In the genomic region with DNA sequence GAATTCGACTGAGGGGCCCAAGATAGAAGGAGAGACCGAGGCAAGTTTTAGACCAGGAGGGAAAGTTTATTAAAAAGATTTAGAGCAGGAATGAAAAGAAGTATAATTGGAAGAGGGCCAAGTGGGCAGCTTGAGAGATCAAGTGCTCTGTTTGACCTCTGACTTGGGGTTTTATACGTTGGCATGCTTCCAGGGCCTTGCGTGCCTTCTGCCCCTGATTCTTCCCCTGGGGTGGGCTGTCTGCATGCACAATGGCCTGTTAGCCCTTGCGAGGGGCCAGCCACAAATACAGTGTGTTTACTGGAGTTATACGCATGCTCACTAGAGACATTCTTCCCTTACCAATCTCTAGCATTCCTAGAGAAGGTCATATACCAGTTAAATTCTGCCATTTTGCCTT, we compare ENCODE assay signal across 19 cellular contexts.
A peak's percentile ranks its signal among the peaks of the same experiment; 100 is the strongest.
DNase-seq lines count a peak whose midpoint lies in the region; ATAC-seq, FAIRE-seq and TF ChIP-seq lines count a peak whose summit lies in the region.
"Had no signal": no experiment of that assay in that cellular context is flagged by ENCODE, and none has a peak within 500 bp of the region (broad histone marks: within the 10 kb centered on the region; RNA-seq: fewer than 3 reads in every experiment).

No MANE protein-coding gene starts in this region.

- H3K27ac ChIP-seq in H1 (ENCODE audit: low read depth, low read length) (no peak overlapping the region), pancreas (no peak overlapping the region)
- H3K27ac ChIP-seq: 22Rv1, GM23248 had no signal

- H3K23ac ChIP-seq in H1 (ENCODE audit: insufficient read length): no peak overlapping the region

- TF ChIP-seq EP300 in H1 (IDR thresholded peaks at IDR 0.05; ENCODE audit: borderline replicate concordance in 1 of 2, low read depth in 2 of 2, low read length in 2 of 2): no peak

- no peak overlapping the region for H3K9ac ChIP-seq in H1 (replicated peaks in 1 of 4; ENCODE audit: extremely low read depth in 1 of 4, low read depth in 3 of 4, low read length in 3 of 4)
- H3K9ac ChIP-seq: GM23248 had no signal

- no peaks in the 10 kb centered on the region for H3K23me2 ChIP-seq in H1 (ENCODE audit: low read depth, low read length)

- no peak overlapping the region for H2BK15ac ChIP-seq in H1 (ENCODE audit: low read length)

- no peak overlapping the region for H3K4me2 ChIP-seq in H1 (ENCODE audit: insufficient read depth in 1 of 2, low read depth in 2 of 2, low read length in 2 of 2)

- no peak overlapping the region for H2AFZ ChIP-seq in H1 (ENCODE audit: low read length)
- H2AFZ ChIP-seq: GM23248 had no signal

- no peaks in the 10 kb centered on the region for H3K9me3 Mint-ChIP-seq in osteocyte (ENCODE audit: unreplicated experiment)
- no peaks in the 10 kb centered on the region for H3K9me3 Mint-ChIP-seq in activated T-helper 1 cell treated with anti-CD3 and anti-CD28 coated beads, Interleukin-12 subunit alpha, Interleukin-12 subunit beta, Interleukin-2, Interleukin-4 antibody, amounts not matched to agents 30 ng/mL and 10 ng/mL and 1 ng/mL, durations not matched to agents 14 hours and 24 hours and 36 hours
- H3K9me3 Mint-ChIP-seq: CD8-positive, alpha-beta T cell had no signal

- no peaks in the 10 kb centered on the region for H3K79me2 ChIP-seq in H1 (ENCODE audit: control insufficient read depth in 1 of 2, insufficient read depth in 2 of 2, low read length in 2 of 2)

- no peak overlapping the region for H2AK5ac ChIP-seq in H1 (ENCODE audit: low read depth, low read length)

- POLR2A ChIA-PET in H1 (lab: Charles Lee; ENCODE audit: partially characterized antibody): interaction anchor here (0.6 kb wide), 1 partner anchor 1298 kb away, joined by 3 read pairs; no protein-coding TSS in a partner anchor

- H3K27me3 ChIP-seq in H1 (replicated peaks in 1 of 4; ENCODE audit: control insufficient read depth in 3 of 4, extremely low read depth in 1 of 4, insufficient read depth in 3 of 4, low read length in 3 of 4): no peaks in the 10 kb centered on the region
- H3K27me3 ChIP-seq in pancreas: no peaks in the 10 kb centered on the region

- peak overlapping the region; percentile 92; the same call in 1 of the 2 replicates for H2BK12ac ChIP-seq in H1 (ENCODE audit: low read depth, low read length)

- peaks cover 39% of the 10 kb centered on the region for H3K27me3 Mint-ChIP-seq in osteocyte (ENCODE audit: unreplicated experiment)
- H3K27me3 Mint-ChIP-seq in activated T-helper 1 cell treated with anti-CD3 and anti-CD28 coated beads, Interleukin-12 subunit alpha, Interleukin-12 subunit beta, Interleukin-2, Interleukin-4 antibody, amounts not matched to agents 30 ng/mL and 10 ng/mL and 1 ng/mL, durations not matched to agents 14 hours and 24 hours and 36 hours (ENCODE audit: insufficient read depth): peaks cover 5% of the 10 kb centered on the region

- ATAC-seq in GM18873 (IDR thresholded peaks at IDR 0.05; ENCODE audit: low FRiP score, unreplicated experiment) (no peak), pancreas (no peak)
- ATAC-seq: CD8-positive, alpha-beta T cell; GM12878; HepG2 had no signal

- H3K36me3 ChIP-seq in H1 (ENCODE audit: control insufficient read depth in 2 of 4, insufficient read depth in 4 of 4, low read length in 3 of 4): no peaks in the 10 kb centered on the region; a peak in 1 of 8 replicates
- H3K36me3 ChIP-seq in pancreas: no peaks in the 10 kb centered on the region

- CTCF ChIA-PET in H1 (lab: Charles Lee; ENCODE audit: partially characterized antibody): interaction anchor here (1.8 kb wide), 1 partner anchor 279 kb away, joined by 4 read pairs; no protein-coding TSS in a partner anchor

- H3K14ac ChIP-seq in H1 (ENCODE audit: insufficient read length): no peak overlapping the region

- TF ChIP-seq CTCF in H1 (IDR thresholded peaks at IDR 0.05; ENCODE audit: control extremely low read depth in 1 of 3, insufficient read depth in 1 of 3, low read depth in 1 of 3, low read length in 3 of 3) (no peak), osteocyte (IDR thresholded peaks at IDR 0.05) (no peak), pancreas (IDR thresholded peaks at IDR 0.05) (no peak)

- peak overlapping the region; percentile 82; the same call in 1 of the 2 replicates for H2BK5ac ChIP-seq in H1 (ENCODE audit: low read depth, low read length)

- H3K4me1 Mint-ChIP-seq in osteocyte (ENCODE audit: unreplicated experiment): no peaks in the 10 kb centered on the region
- H3K4me1 Mint-ChIP-seq in activated T-helper 1 cell treated with anti-CD3 and anti-CD28 coated beads, Interleukin-12 subunit alpha, Interleukin-12 subunit beta, Interleukin-2, Interleukin-4 antibody, amounts not matched to agents 30 ng/mL and 10 ng/mL and 1 ng/mL, durations not matched to agents 14 hours and 24 hours and 36 hours (ENCODE audit: low read depth): no peaks in the 10 kb centered on the region
- H3K4me1 Mint-ChIP-seq: CD14-positive monocyte had no signal

- peak; percentile 14 for DNase-seq in DMS 273 (lab: John Stamatoyannopoulos, UW; ENCODE audit: unreplicated experiment)
- no peak for DNase-seq in DMS 273 treated with DMSO at 0.1 percent for 48 hours (lab: John Stamatoyannopoulos, UW)
- no peak for DNase-seq in H1 (ENCODE audit: low read depth in 1 of 2, low spot score in 2 of 2)
- DNase-seq in osteocyte (ENCODE audit: extremely low spot score, unreplicated experiment): peak; percentile 70
- no peak for DNase-seq in pancreas
- DNase-seq in activated T-helper 1 cell treated with anti-CD3 and anti-CD28 coated beads, Interleukin-12 subunit alpha, Interleukin-12 subunit beta, Interleukin-2, Interleukin-4 antibody, amounts not matched to agents 30 ng/mL and 10 ng/mL and 1 ng/mL, durations not matched to agents 14 hours and 24 hours and 36 hours (ENCODE audit: low spot score): no peak
- DNase-seq in H54 (ENCODE audit: insufficient read length, low spot score): no peak
- DNase-seq: Caco-2; CD8-positive, alpha-beta T cell; DMS79; GM23248; H9 had no signal

- 82% methylated on average over 6 of the region's 6 CpGs; no CpG with 5 or more reads in 1 of the 2 experiments for WGBS in H1 (ENCODE audit: extremely low coverage in 1 of 2, insufficient coverage in 1 of 2, insufficient read length in 1 of 2, insufficient replicate concordance in 2 of 2, low coverage in 1 of 2, low lambda C conversion rate in 2 of 2, missing lambda C conversion rate in 1 of 2), 2 experiments
- WGBS in pancreas, 2 donors: 64 to 77% methylated on average over 6 of the region's 6 CpGs

- FAIRE-seq in H1 (lab: Jason Lieb, UNC) (no peak), pancreas (lab: Jason Lieb, UNC) (no peak), H54 (lab: Jason Lieb, UNC) (no peak)
- FAIRE-seq: GM12878, GM18507, HepG2, HTR-8/SVneo had no signal

- no peak overlapping the region for H3K56ac ChIP-seq in H1 (replicated peaks; ENCODE audit: insufficient read length, low read depth, low read length)

- no peaks in the 10 kb centered on the region for H3K79me1 ChIP-seq in H1 (ENCODE audit: low read depth, low read length)

- H3K27ac Mint-ChIP-seq in osteocyte (ENCODE audit: unreplicated experiment): no peak overlapping the region
- no peak overlapping the region for H3K27ac Mint-ChIP-seq in activated T-helper 1 cell treated with anti-CD3 and anti-CD28 coated beads, Interleukin-12 subunit alpha, Interleukin-12 subunit beta, Interleukin-2, Interleukin-4 antibody, amounts not matched to agents 30 ng/mL and 10 ng/mL and 1 ng/mL, durations not matched to agents 14 hours and 24 hours and 36 hours
- H3K27ac Mint-ChIP-seq: CD14-positive monocyte; CD8-positive, alpha-beta T cell had no signal

- no peaks in the 10 kb centered on the region for H3K36me3 Mint-ChIP-seq in osteocyte (ENCODE audit: unreplicated experiment)
- H3K36me3 Mint-ChIP-seq in activated T-helper 1 cell treated with anti-CD3 and anti-CD28 coated beads, Interleukin-12 subunit alpha, Interleukin-12 subunit beta, Interleukin-2, Interleukin-4 antibody, amounts not matched to agents 30 ng/mL and 10 ng/mL and 1 ng/mL, durations not matched to agents 14 hours and 24 hours and 36 hours (ENCODE audit: low read depth): no peaks in the 10 kb centered on the region
- H3K36me3 Mint-ChIP-seq: CD14-positive monocyte; CD8-positive, alpha-beta T cell had no signal

- no peaks in the 10 kb centered on the region for H4K20me1 ChIP-seq in H1 (replicated peaks in 1 of 2; ENCODE audit: control insufficient read depth in 1 of 2, insufficient read depth in 2 of 2, low read length in 2 of 2)

- peak overlapping the region; percentile 75; the same call in 1 of the 2 replicates for H3K18ac ChIP-seq in H1 (ENCODE audit: extremely low read depth, low read length)

- TF ChIP-seq POLR2A in H1 (IDR thresholded peaks at IDR 0.05; ENCODE audit: control extremely low read depth in 1 of 2, low read depth in 2 of 2, low read length in 2 of 2) (no peak), H54 (IDR thresholded peaks at IDR 0.05; ENCODE audit: low read depth, low read length) (no peak)

- H3K4me3 ChIP-seq in H1 (ENCODE audit: extremely low read depth in 1 of 4, insufficient read depth in 2 of 4, low read depth in 3 of 4, low read length in 4 of 4): no peak overlapping the region
- H3K4me3 ChIP-seq in pancreas: no peak overlapping the region
- H3K4me3 ChIP-seq: GM12878, GM23248 had no signal

- peak overlapping the region; percentile 88 for H2BK120ac ChIP-seq in H1 (replicated peaks; ENCODE audit: low read depth, low read length)

- H3K4me1 ChIP-seq in H1 (replicated peaks in 1 of 4; ENCODE audit: control insufficient read depth in 3 of 4, insufficient read depth in 4 of 4, low read length in 3 of 4) (peaks cover 11 to 24% (median 21%) of the 10 kb centered on the region in 4 experiments; a peak in 6 of 7 replicates), pancreas (no peaks in the 10 kb centered on the region)
- H3K4me1 ChIP-seq: Caco-2 had no signal

- peak overlapping the region; percentile 66; the same call in 1 of the 2 replicates for H2BK20ac ChIP-seq in H1 (ENCODE audit: low read length)

- H4K5ac ChIP-seq in H1 (ENCODE audit: insufficient read length, low read depth, low read length): no peak overlapping the region

- TF ChIP-seq RAD21 in H1 (IDR thresholded peaks at IDR 0.05 in 1 of 2, conservative IDR thresholded peaks at IDR 0.05 in 1 of 2; ENCODE audit: low read depth in 2 of 2, low read length in 2 of 2): no peak

- H3K9me3 ChIP-seq in H1 (ENCODE audit: insufficient read depth in 2 of 2, low read depth in 1 of 2, low read length in 1 of 2): no peaks in the 10 kb centered on the region
- H3K9me3 ChIP-seq in pancreas: no peaks in the 10 kb centered on the region
- H3K9me3 ChIP-seq: Caco-2 had no signal

- peak overlapping the region; percentile 8 for H4K91ac ChIP-seq in H1 (replicated peaks; ENCODE audit: insufficient read length, low read length)

- intact Hi-C loops in pancreas (cut with DNase I): no loop called here
- intact Hi-C loops in activated T-helper 1 cell treated with anti-CD3 and anti-CD28 coated beads, Interleukin-12 subunit alpha, Interleukin-12 subunit beta, Interleukin-2, Interleukin-4 antibody, amounts not matched to agents 30 ng/mL and 10 ng/mL and 1 ng/mL, durations not matched to agents 14 hours and 24 hours and 36 hours (cut with micrococcal nuclease): no loop called here

- H3K4me3 Mint-ChIP-seq in osteocyte (ENCODE audit: unreplicated experiment): no peak overlapping the region
- H3K4me3 Mint-ChIP-seq in activated T-helper 1 cell treated with anti-CD3 and anti-CD28 coated beads, Interleukin-12 subunit alpha, Interleukin-12 subunit beta, Interleukin-2, Interleukin-4 antibody, amounts not matched to agents 30 ng/mL and 10 ng/mL and 1 ng/mL, durations not matched to agents 14 hours and 24 hours and 36 hours: no peak overlapping the region
- H3K4me3 Mint-ChIP-seq: CD14-positive monocyte; CD8-positive, alpha-beta T cell had no signal

- H4K8ac ChIP-seq in H1 (ENCODE audit: extremely low read depth, insufficient read depth, low read length): no peak overlapping the region

- no peak overlapping the region for H3K4ac ChIP-seq in H1 (replicated peaks; ENCODE audit: insufficient read length, low read depth, low read length)

Comparison
In these comparisons a context has a peak if more than half of its experiments do, and no peak if none do; other contexts are left out.
1. DNase-seq: peak in DMS 273 (single experiment) and osteocyte (single experiment); none in DMS 273 treated with DMSO at 0.1 percent for 48 hours (single experiment), H1 (0 of 2), pancreas (0 of 6), activated T-helper 1 cell treated with anti-CD3 and anti-CD28 coated beads, Interleukin-12 subunit alpha, Interleukin-12 subunit beta, Interleukin-2, Interleukin-4 antibody, amounts not matched to agents 30 ng/mL and 10 ng/mL and 1 ng/mL, durations not matched to agents 14 hours and 24 hours and 36 hours (single experiment) and H54 (single experiment).